2 cellular contexts compared by ENCODE assay signal in the genomic region with DNA sequence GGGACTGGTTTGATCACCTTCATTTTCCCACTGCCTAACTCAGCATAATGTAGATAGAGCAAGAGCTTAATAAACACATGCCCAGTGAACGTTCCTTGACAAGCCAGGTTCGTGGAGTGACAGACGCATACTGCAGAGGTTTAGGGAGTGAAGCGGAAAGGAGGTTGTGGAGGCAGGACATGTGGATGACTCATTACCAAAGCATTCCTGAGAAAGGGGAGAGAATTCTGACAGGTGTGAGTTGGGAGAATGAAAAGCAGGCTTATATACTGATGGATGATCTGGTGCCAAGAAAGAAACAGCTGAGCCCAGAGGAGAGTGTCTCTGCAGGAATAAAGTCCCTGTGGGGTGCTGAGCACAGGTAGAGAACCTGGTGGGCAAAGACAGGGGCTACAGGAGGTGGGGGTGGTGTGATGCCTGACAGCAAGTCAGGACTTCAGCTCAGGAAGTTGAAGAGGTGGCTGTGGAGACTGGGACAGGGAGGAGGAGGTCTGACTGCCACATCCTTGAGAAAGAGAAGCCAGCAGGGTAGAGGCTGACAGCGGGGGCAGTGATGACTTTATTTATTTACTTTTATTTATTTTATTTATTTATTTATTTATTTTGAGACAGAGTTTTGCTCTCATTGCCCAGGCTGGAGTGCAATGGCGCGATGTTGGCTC.
TF ChIP-seq lines count a peak whose summit lies in the region.

No MANE protein-coding gene starts in this region.

TF ChIP-seq in K562, 482 proteins besides CTCF, POLR2A, EP300 and RAD21 (continues in another document):
- TF ChIP-seq ZHX1 (conservative IDR thresholded peaks at IDR 0.05; ENCODE audit: low read length) (no peak), HIVEP1 (CRISPR knock-in tag; IDR thresholded peaks at IDR 0.05) (no peak), POU5F1 (IDR thresholded peaks at IDR 0.05; ENCODE audit: borderline replicate concordance, low read depth, low read length, partially characterized antibody) (no peak), ZNF431 (CRISPR knock-in tag; IDR thresholded peaks at IDR 0.05) (no peak), NBN (IDR thresholded peaks at IDR 0.05; ENCODE audit: low read depth) (no peak), SMARCE1 (IDR thresholded peaks at IDR 0.05) (0 out of 2 replicates have a peak, but pooled peaks have one; percentile 20), MXI1 (IDR thresholded peaks at IDR 0.05; ENCODE audit: low read depth, low read length) (no peak), NELFE (IDR thresholded peaks at IDR 0.05; ENCODE audit: insufficient read depth, insufficient read length) (no peak), JUND (IDR thresholded peaks at IDR 0.05; ENCODE audit: borderline replicate concordance, low read depth, low read length) (peak; percentile 68; the same call in 1 of the 2 replicates), JUND (tag; IDR thresholded peaks at IDR 0.05; ENCODE audit: borderline replicate concordance, low read depth, low read length) (peak; percentile 49; the same call in 1 of the 3 replicates), ZNF668 (CRISPR knock-in tag; IDR thresholded peaks at IDR 0.05) (no peak)
- TF ChIP-seq, protein P1, sequence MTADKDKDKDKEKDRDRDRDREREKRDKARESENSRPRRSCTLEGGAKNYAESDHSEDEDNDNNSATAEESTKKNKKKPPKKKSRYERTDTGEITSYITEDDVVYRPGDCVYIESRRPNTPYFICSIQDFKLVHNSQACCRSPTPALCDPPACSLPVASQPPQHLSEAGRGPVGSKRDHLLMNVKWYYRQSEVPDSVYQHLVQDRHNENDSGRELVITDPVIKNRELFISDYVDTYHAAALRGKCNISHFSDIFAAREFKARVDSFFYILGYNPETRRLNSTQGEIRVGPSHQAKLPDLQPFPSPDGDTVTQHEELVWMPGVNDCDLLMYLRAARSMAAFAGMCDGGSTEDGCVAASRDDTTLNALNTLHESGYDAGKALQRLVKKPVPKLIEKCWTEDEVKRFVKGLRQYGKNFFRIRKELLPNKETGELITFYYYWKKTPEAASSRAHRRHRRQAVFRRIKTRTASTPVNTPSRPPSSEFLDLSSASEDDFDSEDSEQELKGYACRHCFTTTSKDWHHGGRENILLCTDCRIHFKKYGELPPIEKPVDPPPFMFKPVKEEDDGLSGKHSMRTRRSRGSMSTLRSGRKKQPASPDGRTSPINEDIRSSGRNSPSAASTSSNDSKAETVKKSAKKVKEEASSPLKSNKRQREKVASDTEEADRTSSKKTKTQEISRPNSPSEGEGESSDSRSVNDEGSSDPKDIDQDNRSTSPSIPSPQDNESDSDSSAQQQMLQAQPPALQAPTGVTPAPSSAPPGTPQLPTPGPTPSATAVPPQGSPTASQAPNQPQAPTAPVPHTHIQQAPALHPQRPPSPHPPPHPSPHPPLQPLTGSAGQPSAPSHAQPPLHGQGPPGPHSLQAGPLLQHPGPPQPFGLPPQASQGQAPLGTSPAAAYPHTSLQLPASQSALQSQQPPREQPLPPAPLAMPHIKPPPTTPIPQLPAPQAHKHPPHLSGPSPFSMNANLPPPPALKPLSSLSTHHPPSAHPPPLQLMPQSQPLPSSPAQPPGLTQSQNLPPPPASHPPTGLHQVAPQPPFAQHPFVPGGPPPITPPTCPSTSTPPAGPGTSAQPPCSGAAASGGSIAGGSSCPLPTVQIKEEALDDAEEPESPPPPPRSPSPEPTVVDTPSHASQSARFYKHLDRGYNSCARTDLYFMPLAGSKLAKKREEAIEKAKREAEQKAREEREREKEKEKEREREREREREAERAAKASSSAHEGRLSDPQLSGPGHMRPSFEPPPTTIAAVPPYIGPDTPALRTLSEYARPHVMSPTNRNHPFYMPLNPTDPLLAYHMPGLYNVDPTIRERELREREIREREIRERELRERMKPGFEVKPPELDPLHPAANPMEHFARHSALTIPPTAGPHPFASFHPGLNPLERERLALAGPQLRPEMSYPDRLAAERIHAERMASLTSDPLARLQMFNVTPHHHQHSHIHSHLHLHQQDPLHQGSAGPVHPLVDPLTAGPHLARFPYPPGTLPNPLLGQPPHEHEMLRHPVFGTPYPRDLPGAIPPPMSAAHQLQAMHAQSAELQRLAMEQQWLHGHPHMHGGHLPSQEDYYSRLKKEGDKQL (CRISPR knock-in tag; IDR thresholded peaks at IDR 0.05; ENCODE audit: borderline replicate concordance), result no peak
- TF ChIP-seq, protein P2, sequence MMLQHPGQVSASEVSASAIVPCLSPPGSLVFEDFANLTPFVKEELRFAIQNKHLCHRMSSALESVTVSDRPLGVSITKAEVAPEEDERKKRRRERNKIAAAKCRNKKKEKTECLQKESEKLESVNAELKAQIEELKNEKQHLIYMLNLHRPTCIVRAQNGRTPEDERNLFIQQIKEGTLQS (IDR thresholded peaks at IDR 0.05), result peak; percentile 63
- TF ChIP-seq, protein P2 (CRISPR knock-in tag; conservative IDR thresholded peaks at IDR 0.05), result no peak
- TF ChIP-seq, protein P3, sequence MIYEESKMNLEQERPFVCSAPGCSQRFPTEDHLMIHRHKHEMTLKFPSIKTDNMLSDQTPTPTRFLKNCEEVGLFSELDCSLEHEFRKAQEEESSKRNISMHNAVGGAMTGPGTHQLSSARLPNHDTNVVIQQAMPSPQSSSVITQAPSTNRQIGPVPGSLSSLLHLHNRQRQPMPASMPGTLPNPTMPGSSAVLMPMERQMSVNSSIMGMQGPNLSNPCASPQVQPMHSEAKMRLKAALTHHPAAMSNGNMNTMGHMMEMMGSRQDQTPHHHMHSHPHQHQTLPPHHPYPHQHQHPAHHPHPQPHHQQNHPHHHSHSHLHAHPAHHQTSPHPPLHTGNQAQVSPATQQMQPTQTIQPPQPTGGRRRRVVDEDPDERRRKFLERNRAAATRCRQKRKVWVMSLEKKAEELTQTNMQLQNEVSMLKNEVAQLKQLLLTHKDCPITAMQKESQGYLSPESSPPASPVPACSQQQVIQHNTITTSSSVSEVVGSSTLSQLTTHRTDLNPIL (CRISPR knock-in tag; IDR thresholded peaks at IDR 0.05), result no peak

TF ChIP-seq in neural cell, 6 proteins besides CTCF, POLR2A, EP300 and RAD21:
- TF ChIP-seq TAF1 (IDR thresholded peaks at IDR 0.05; ENCODE audit: low read depth) (no peak), SMC3 (conservative IDR thresholded peaks at IDR 0.05; ENCODE audit: poor library complexity) (no peak), POLR2AphosphoS5 (IDR thresholded peaks at IDR 0.05) (no peak), EZH2 (IDR thresholded peaks at IDR 0.05; ENCODE audit: borderline replicate concordance, insufficient read depth, low read length, poor library complexity, severe bottlenecking) (no peak), MXI1 (conservative IDR thresholded peaks at IDR 0.05; ENCODE audit: poor library complexity, severe bottlenecking) (no peak)
- TF ChIP-seq, protein P4, sequence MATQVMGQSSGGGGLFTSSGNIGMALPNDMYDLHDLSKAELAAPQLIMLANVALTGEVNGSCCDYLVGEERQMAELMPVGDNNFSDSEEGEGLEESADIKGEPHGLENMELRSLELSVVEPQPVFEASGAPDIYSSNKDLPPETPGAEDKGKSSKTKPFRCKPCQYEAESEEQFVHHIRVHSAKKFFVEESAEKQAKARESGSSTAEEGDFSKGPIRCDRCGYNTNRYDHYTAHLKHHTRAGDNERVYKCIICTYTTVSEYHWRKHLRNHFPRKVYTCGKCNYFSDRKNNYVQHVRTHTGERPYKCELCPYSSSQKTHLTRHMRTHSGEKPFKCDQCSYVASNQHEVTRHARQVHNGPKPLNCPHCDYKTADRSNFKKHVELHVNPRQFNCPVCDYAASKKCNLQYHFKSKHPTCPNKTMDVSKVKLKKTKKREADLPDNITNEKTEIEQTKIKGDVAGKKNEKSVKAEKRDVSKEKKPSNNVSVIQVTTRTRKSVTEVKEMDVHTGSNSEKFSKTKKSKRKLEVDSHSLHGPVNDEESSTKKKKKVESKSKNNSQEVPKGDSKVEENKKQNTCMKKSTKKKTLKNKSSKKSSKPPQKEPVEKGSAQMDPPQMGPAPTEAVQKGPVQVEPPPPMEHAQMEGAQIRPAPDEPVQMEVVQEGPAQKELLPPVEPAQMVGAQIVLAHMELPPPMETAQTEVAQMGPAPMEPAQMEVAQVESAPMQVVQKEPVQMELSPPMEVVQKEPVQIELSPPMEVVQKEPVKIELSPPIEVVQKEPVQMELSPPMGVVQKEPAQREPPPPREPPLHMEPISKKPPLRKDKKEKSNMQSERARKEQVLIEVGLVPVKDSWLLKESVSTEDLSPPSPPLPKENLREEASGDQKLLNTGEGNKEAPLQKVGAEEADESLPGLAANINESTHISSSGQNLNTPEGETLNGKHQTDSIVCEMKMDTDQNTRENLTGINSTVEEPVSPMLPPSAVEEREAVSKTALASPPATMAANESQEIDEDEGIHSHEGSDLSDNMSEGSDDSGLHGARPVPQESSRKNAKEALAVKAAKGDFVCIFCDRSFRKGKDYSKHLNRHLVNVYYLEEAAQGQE (IDR thresholded peaks at IDR 0.05; ENCODE audit: borderline replicate concordance), result no peak
